In genomic region chr12:47886471-47887240, GRCh38 we compare ENCODE assay signal across 16 cellular contexts. TPM values are rescaled to one million over a fixed set of nuclear protein-coding genes. Genes with fewer than 3 reads are reported as not detected.
DNase-seq lines count a peak whose midpoint lies in the region; ATAC-seq and TF ChIP-seq lines count a peak whose summit lies in the region.
"Had no signal": no experiment of that assay in that cellular context is flagged by ENCODE, and none has a peak within 500 bp of the region (broad histone marks: within the 10 kb centered on the region; RNA-seq: fewer than 3 reads in every experiment).

No MANE protein-coding gene starts in this region.

- H3K4me3 ChIP-seq in AG10803 (ENCODE audit: low read length): no peak overlapping the region
- no peak overlapping the region for H3K4me3 ChIP-seq in fibroblast of pulmonary artery (replicated peaks; ENCODE audit: low read depth, low read length)
- H3K4me3 ChIP-seq in GM23338: no peak overlapping the region
- H3K4me3 ChIP-seq: adrenal gland, heart left ventricle, SJSA1, spleen, vagina had no signal

- H3K4me2 ChIP-seq in GM23338: no peak overlapping the region

- H4K20me1 ChIP-seq in GM23338 (replicated peaks; ENCODE audit: insufficient read depth): no peaks in the 10 kb centered on the region

- no peaks in the 10 kb centered on the region for H3F3A ChIP-seq in GM23338 (replicated peaks; ENCODE audit: low read depth)

- no peak for DNase-seq in AG10803 (ENCODE audit: low read depth)
- peak; percentile 29 for DNase-seq in GM03348 (ENCODE audit: low spot score)
- no peak for DNase-seq in activated CD4-positive, alpha-beta memory T cell treated with anti-CD3 and anti-CD28 coated beads, Interleukin-2, amount 10 ng/mL, durations not matched to agents 7 days and 5 days
- no peak for DNase-seq in fibroblast of pulmonary artery (ENCODE audit: low read depth)
- DNase-seq in NCI-H748 treated with DMSO at 0.1 percent for 48 hours (lab: John Stamatoyannopoulos, UW): no peak
- no peak for DNase-seq in GM23338 (ENCODE audit: low spot score)
- DNase-seq: adrenal gland, heart left ventricle, left cardiac atrium, NCI-H1092, spleen had no signal

- H3K4me1 ChIP-seq in GM23338 (ENCODE audit: insufficient read depth): peaks cover 6% of the 10 kb centered on the region; the same call in 1 of the 2 replicates

- H3K27me3 Mint-ChIP-seq in activated CD4-positive, alpha-beta memory T cell treated with anti-CD3 and anti-CD28 coated beads, Interleukin-2, amount 10 ng/mL, durations not matched to agents 7 days and 5 days: no peaks in the 10 kb centered on the region
- H3K27me3 Mint-ChIP-seq in GM23338 (ENCODE audit: insufficient read depth, low read depth, poor library complexity): peaks cover 19% of the 10 kb centered on the region

- H3K27ac ChIP-seq in GM23338 (ENCODE audit: low read depth): no peak overlapping the region
- H3K27ac ChIP-seq: epithelial cell of prostate, heart left ventricle, SJSA1, spleen, vagina had no signal

- H3K9me2 ChIP-seq in GM23338 (ENCODE audit: insufficient read depth): no peaks in the 10 kb centered on the region

- no peak overlapping the region for H2AFZ ChIP-seq in GM23338

- H3K9me3 Mint-ChIP-seq in activated CD4-positive, alpha-beta memory T cell treated with anti-CD3 and anti-CD28 coated beads, Interleukin-2, amount 10 ng/mL, durations not matched to agents 7 days and 5 days: no peaks in the 10 kb centered on the region
- no peaks in the 10 kb centered on the region for H3K9me3 Mint-ChIP-seq in GM23338

- CTCF ChIA-PET in activated CD4-positive, alpha-beta memory T cell treated with anti-CD3 and anti-CD28 coated beads, Interleukin-2, amount 10 ng/mL, durations not matched to agents 7 days and 5 days (lab: Charles Lee): interaction anchor here (0.6 to 5.7 kb wide), 14 partner anchors 9 to 271 kb away, joined by 3 to 28 read pairs (median 4); partner anchors contain the start of genes ASB8 and VDR

- 0 out of 2 replicates have a peak, but pooled peaks have one; percentile 13 for TF ChIP-seq CTCF in AG10803 (conservative IDR thresholded peaks at IDR 0.05; ENCODE audit: low read length)
- TF ChIP-seq CTCF in fibroblast of pulmonary artery (IDR thresholded peaks at IDR 0.05; ENCODE audit: low read length, missing control alignments): peak; percentile 8
- TF ChIP-seq CTCF in GM23338 (conservative IDR thresholded peaks at IDR 0.05; ENCODE audit: low read depth in 2 of 2): no peak

- peak overlapping the region; percentile 19 for H3K4me3 Mint-ChIP-seq in activated CD4-positive, alpha-beta memory T cell treated with anti-CD3 and anti-CD28 coated beads, Interleukin-2, amount 10 ng/mL, durations not matched to agents 7 days and 5 days
- H3K4me3 Mint-ChIP-seq in GM23338: no peak overlapping the region

- no peaks in the 10 kb centered on the region for H3K27me3 ChIP-seq in GM23338 (ENCODE audit: insufficient read depth)
- H3K27me3 ChIP-seq: adrenal gland, heart left ventricle, SJSA1, vagina had no signal

- peak overlapping the region; percentile 98 for H3K27ac Mint-ChIP-seq in activated CD4-positive, alpha-beta memory T cell treated with anti-CD3 and anti-CD28 coated beads, Interleukin-2, amount 10 ng/mL, durations not matched to agents 7 days and 5 days
- H3K27ac Mint-ChIP-seq in GM23338: no peak overlapping the region

- H3K4me1 Mint-ChIP-seq in activated CD4-positive, alpha-beta memory T cell treated with anti-CD3 and anti-CD28 coated beads, Interleukin-2, amount 10 ng/mL, durations not matched to agents 7 days and 5 days: peaks cover 94% of the 10 kb centered on the region
- H3K4me1 Mint-ChIP-seq in GM23338: peaks cover 14% of the 10 kb centered on the region

- no peak for ATAC-seq in GM23338
- no peak for ATAC-seq in HG03571 (IDR thresholded peaks at IDR 0.05; ENCODE audit: unreplicated experiment)
- ATAC-seq: HCT116, heart left ventricle, left cardiac atrium had no signal

- no peaks in the 10 kb centered on the region for H3K36me3 ChIP-seq in GM23338 (ENCODE audit: insufficient read depth)
- H3K36me3 ChIP-seq: adrenal gland, heart left ventricle, SJSA1, spleen, vagina had no signal

- POLR2A ChIA-PET in activated CD4-positive, alpha-beta memory T cell treated with anti-CD3 and anti-CD28 coated beads, Interleukin-2, amount 10 ng/mL, durations not matched to agents 7 days and 5 days (lab: Charles Lee): interaction anchor here (1.3 to 12.6 kb wide), 4 partner anchors 8 to 54 kb away, joined by 3 to 205 read pairs (median 44); partner anchors contain the start of gene VDR

- H3K79me2 ChIP-seq in GM23338 (replicated peaks; ENCODE audit: insufficient read depth): no peaks in the 10 kb centered on the region

- peaks cover 67% of the 10 kb centered on the region for H3K36me3 Mint-ChIP-seq in activated CD4-positive, alpha-beta memory T cell treated with anti-CD3 and anti-CD28 coated beads, Interleukin-2, amount 10 ng/mL, durations not matched to agents 7 days and 5 days (ENCODE audit: low read depth)
- no peaks in the 10 kb centered on the region for H3K36me3 Mint-ChIP-seq in GM23338 (ENCODE audit: low read depth)

TF ChIP-seq in GM23338, 12 proteins besides CTCF, POLR2A, EP300 and RAD21 (continues in another document):
- TF ChIP-seq ZNF114 (CRISPR knock-in tag; IDR thresholded peaks at IDR 0.05) (no peak), ETS1 (IDR thresholded peaks at IDR 0.05) (no peak), STAT1 (IDR thresholded peaks at IDR 0.05; ENCODE audit: unreplicated experiment) (no peak), CREB1 (CRISPR knock-in tag; IDR thresholded peaks at IDR 0.05; ENCODE audit: low read depth) (no peak), NANOG (IDR thresholded peaks at IDR 0.05; ENCODE audit: borderline replicate concordance) (no peak), EZH2 (IDR thresholded peaks at IDR 0.05; ENCODE audit: low read depth, unreplicated experiment) (no peak), REST (IDR thresholded peaks at IDR 0.05; ENCODE audit: unreplicated experiment) (no peak), EZH2phosphoT487 (IDR thresholded peaks at IDR 0.05; ENCODE audit: unreplicated experiment) (no peak), POLR2AphosphoS5 (IDR thresholded peaks at IDR 0.05; ENCODE audit: low read depth) (no peak), ZNF331 (CRISPR knock-in tag; IDR thresholded peaks at IDR 0.05; ENCODE audit: low read depth) (no peak)

RNA-seq across cellular contexts. Expression of gene VDR, which starts 18.1 kb away (rescaled TPM):
- 10 to 100 TPM; 62.9 to 65.5 TPM for total RNA-seq in activated CD4-positive, alpha-beta memory T cell treated with anti-CD3 and anti-CD28 coated beads, Interleukin-2, amount 10 ng/mL, durations not matched to agents 7 days and 5 days
- 1.1 and 1.4 TPM in 2 replicates for total RNA-seq in GM23338 (2014; rRNA removed; shearing (Covaris generic))
- 0.35 and 0.37 TPM in 2 replicates for polyA plus RNA-seq in GM23338 (2016; fragmentation: Nextera tagmentation; extraction: Ambion mirVana)

Comparison
In these comparisons a context has a peak if more than half of its experiments do, and no peak if none do; other contexts are left out.
1. CTCF ChIP-seq: peak in AG10803 (single experiment) and fibroblast of pulmonary artery (single experiment); none in GM23338 (0 of 2).
2. RNA of gene VDR, which starts 18.1 kb away (total RNA-seq): 62.9 to 65.5 TPM in activated CD4-positive, alpha-beta memory T cell treated with anti-CD3 and anti-CD28 coated beads, Interleukin-2, amount 10 ng/mL, durations not matched to agents 7 days and 5 days; 1.1 to 1.4 TPM in GM23338; every median in the first group is over 10 times any median in the second.